18 cellular contexts compared by ENCODE assay signal in the genomic region with DNA sequence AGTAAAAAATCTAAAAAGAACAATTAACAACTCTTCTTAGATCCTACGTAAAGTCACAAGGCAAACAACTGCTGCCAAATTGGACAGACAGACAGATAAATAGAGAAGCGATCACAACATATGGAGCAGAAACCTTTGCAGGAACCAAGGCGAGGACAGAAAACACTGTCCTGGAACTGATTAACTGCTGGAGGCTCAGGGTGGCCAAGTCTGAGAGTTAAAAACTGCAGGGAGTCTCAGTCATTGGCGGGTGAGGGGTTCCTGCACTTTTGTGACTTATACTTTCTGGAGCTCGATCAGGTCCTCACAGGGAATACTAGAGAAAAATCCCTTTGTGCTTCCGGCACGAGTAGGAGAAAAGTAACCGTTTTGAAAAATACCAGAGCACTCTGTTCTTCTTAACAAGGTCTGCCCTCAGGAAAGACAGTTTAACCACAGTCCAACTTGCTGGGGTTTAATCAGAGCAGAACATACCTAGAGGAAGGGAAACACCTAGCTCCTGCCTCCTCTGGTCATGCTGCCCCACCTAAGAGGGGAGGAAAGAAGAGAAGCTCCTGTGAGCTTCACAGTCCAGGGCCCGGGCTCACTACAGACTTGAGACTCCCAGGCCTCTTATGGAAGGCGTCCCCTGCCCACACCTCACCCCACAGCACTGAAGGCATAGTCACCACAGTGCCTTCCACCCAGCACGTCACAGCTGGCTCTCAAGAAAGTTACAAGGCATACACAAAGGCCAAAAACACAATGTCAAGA.
DNase-seq lines count a peak whose midpoint lies in the region; ATAC-seq and TF ChIP-seq lines count a peak whose summit lies in the region.
"Had no signal": no experiment of that assay in that cellular context is flagged by ENCODE, and none has a peak within 500 bp of the region (broad histone marks: within the 10 kb centered on the region; RNA-seq: fewer than 3 reads in every experiment).

No MANE protein-coding gene starts in this region.

- H3K4me3 ChIP-seq in GM23248: no peak overlapping the region
- H3K4me3 ChIP-seq: body of pancreas, gastroesophageal sphincter had no signal

- H3K4me1 ChIP-seq in GM23248 (ENCODE audit: insufficient read depth): 0 out of 2 replicates have a peak, but pooled peaks cover 3% of the 10 kb centered on the region

- no peak overlapping the region for H3K27ac ChIP-seq in CD4-positive, alpha-beta T cell (ENCODE audit: low read depth, low read length)
- no peak overlapping the region for H3K27ac ChIP-seq in GM23248
- H3K27ac ChIP-seq: gastroesophageal sphincter had no signal

- H3K4me3 Mint-ChIP-seq in CD4-positive, alpha-beta T cell: no peak overlapping the region
- H3K4me3 Mint-ChIP-seq in chondrocyte (ENCODE audit: unreplicated experiment): no peak overlapping the region
- peak overlapping the region; percentile 57 for H3K4me3 Mint-ChIP-seq in natural killer cell
- H3K4me3 Mint-ChIP-seq: activated T-helper 1 cell treated with anti-CD3 and anti-CD28 coated beads, Interleukin-12 subunit alpha, Interleukin-12 subunit beta, Interleukin-2, Interleukin-4 antibody, amounts not matched to agents 30 ng/mL and 10 ng/mL and 1 ng/mL, durations not matched to agents 14 hours and 24 hours and 36 hours had no signal

- H3K9ac ChIP-seq in GM23248: no peak overlapping the region

- no peaks in the 10 kb centered on the region for H3K27me3 Mint-ChIP-seq in CD4-positive, alpha-beta T cell
- H3K27me3 Mint-ChIP-seq in chondrocyte (ENCODE audit: low read depth) (no peaks in the 10 kb centered on the region), natural killer cell (ENCODE audit: low read depth in 2 of 2) (no peaks in the 10 kb centered on the region)

- H3F3A ChIP-seq in GM23248 (ENCODE audit: insufficient read depth): peaks cover 6% of the 10 kb centered on the region; the same call in 1 of the 2 replicates

- H3K9me3 Mint-ChIP-seq in CD4-positive, alpha-beta T cell: no peaks in the 10 kb centered on the region
- H3K9me3 Mint-ChIP-seq in chondrocyte (ENCODE audit: low read depth) (no peaks in the 10 kb centered on the region), natural killer cell (no peaks in the 10 kb centered on the region)
- H3K9me3 Mint-ChIP-seq: activated T-helper 1 cell treated with anti-CD3 and anti-CD28 coated beads, Interleukin-12 subunit alpha, Interleukin-12 subunit beta, Interleukin-2, Interleukin-4 antibody, amounts not matched to agents 30 ng/mL and 10 ng/mL and 1 ng/mL, durations not matched to agents 14 hours and 24 hours and 36 hours had no signal

- no peak overlapping the region for H3K4me2 ChIP-seq in GM23248 (ENCODE audit: unreplicated experiment)

- no peaks in the 10 kb centered on the region for H3K9me3 ChIP-seq in CD4-positive, alpha-beta T cell (ENCODE audit: control insufficient read depth, low read length)
- H3K9me3 ChIP-seq in GM23248 (ENCODE audit: low read depth): no peaks in the 10 kb centered on the region
- H3K9me3 ChIP-seq: body of pancreas, gastroesophageal sphincter had no signal

- no peak for TF ChIP-seq POLR2A in erythroblast (IDR thresholded peaks at IDR 0.05; ENCODE audit: low read length)

- H3K36me3 ChIP-seq in GM23248 (ENCODE audit: low read depth): peaks cover 30% of the 10 kb centered on the region

- peak overlapping the region; percentile 47 for H3K27ac Mint-ChIP-seq in CD4-positive, alpha-beta T cell
- H3K27ac Mint-ChIP-seq in chondrocyte (ENCODE audit: unreplicated experiment) (peak overlapping the region; percentile 23), natural killer cell (peak overlapping the region; percentile 71 to 74)
- H3K27ac Mint-ChIP-seq: activated T-helper 1 cell treated with anti-CD3 and anti-CD28 coated beads, Interleukin-12 subunit alpha, Interleukin-12 subunit beta, Interleukin-2, Interleukin-4 antibody, amounts not matched to agents 30 ng/mL and 10 ng/mL and 1 ng/mL, durations not matched to agents 14 hours and 24 hours and 36 hours had no signal

- peaks cover 94% of the 10 kb centered on the region for H3K79me2 ChIP-seq in GM23248 (ENCODE audit: insufficient read depth)

- no peaks in the 10 kb centered on the region for H3K27me3 ChIP-seq in CD4-positive, alpha-beta T cell (ENCODE audit: control insufficient read depth, insufficient read depth, low read length)
- no peaks in the 10 kb centered on the region for H3K27me3 ChIP-seq in GM23248 (replicated peaks; ENCODE audit: insufficient read depth)
- H3K27me3 ChIP-seq: body of pancreas, gastroesophageal sphincter had no signal

- CTCF ChIA-PET in CD4-positive, alpha-beta T cell (lab: Charles Lee): no interaction called here
- CTCF ChIA-PET in HEK293T (lab: Yijun Ruan, JAX): no interaction called here

- H4K20me1 ChIP-seq in GM23248 (ENCODE audit: insufficient read depth): no peaks in the 10 kb centered on the region; the same call in 1 of the 2 replicates

- TF ChIP-seq CTCF in CD4-positive, alpha-beta T cell (IDR thresholded peaks at IDR 0.05): no peak
- TF ChIP-seq CTCF in chondrocyte (IDR thresholded peaks at IDR 0.05): no peak
- TF ChIP-seq CTCF in natural killer cell (IDR thresholded peaks at IDR 0.05): no peak

- ATAC-seq in CD4-positive, alpha-beta T cell (ENCODE audit: poor library complexity): no peak
- ATAC-seq in natural killer cell: peak; percentile 59 to 81 (median 65)
- no peak for ATAC-seq in GM21529 (IDR thresholded peaks at IDR 0.05; ENCODE audit: unreplicated experiment)
- ATAC-seq: body of pancreas, gastroesophageal sphincter, HepG2, SK-N-SH treated with all-trans-retinoic acid at 6 μM for 48 hours had no signal

- H3K36me3 Mint-ChIP-seq in CD4-positive, alpha-beta T cell (ENCODE audit: low read depth): peaks cover 96% of the 10 kb centered on the region
- peaks cover 37% of the 10 kb centered on the region for H3K36me3 Mint-ChIP-seq in chondrocyte (ENCODE audit: low read depth)
- H3K36me3 Mint-ChIP-seq in natural killer cell: no peaks in the 10 kb centered on the region

- H2AFZ ChIP-seq in GM23248: no peak overlapping the region

- intact Hi-C loops in CD4-positive, alpha-beta T cell (cut with DNase I, micrococcal nuclease): no loop called here
- intact Hi-C loops in natural killer cell (cut with micrococcal nuclease): no loop called here

- no peaks in the 10 kb centered on the region for H3K9me2 ChIP-seq in GM23248 (ENCODE audit: insufficient read depth)

- WGBS in GM23248 (ENCODE audit: low coverage in 1 of 2, low lambda C conversion rate in 2 of 2, missing lambda C conversion rate in 2 of 2), 2 experiments: 44 to 46% methylated on average over 11 of the region's 11 CpGs

- in situ Hi-C loops in GM23248 (cut with MboI): no loop called here

- DNase-seq in CD4-positive, alpha-beta T cell: no peak
- peak; percentile 23 for DNase-seq in GM23248
- no peak for DNase-seq in chondrocyte (ENCODE audit: low spot score)
- DNase-seq in natural killer cell: no peak
- DNase-seq in erythroblast (lab: John Stamatoyannopoulos, UW): no peak
- no peak for DNase-seq in stimulated activated naive CD4-positive, alpha-beta T cell treated with Interleukin-2 at 50 U/mL for 16 hours (lab: John Stamatoyannopoulos, UW)
- DNase-seq in HEK293T (ENCODE audit: extremely low spot score): no peak
- DNase-seq: activated CD4-positive, CD25-positive, alpha-beta regulatory T cell; body of pancreas; C1 segment of cervical spinal cord; NCI-H1105; right cardiac atrium; stimulated activated CD4-positive, alpha-beta T cell treated with anti-CD3 and anti-CD28 coated beads, Interleukin-2, amount 100 ng/mL, for 48 hours had no signal

- H3K4me1 Mint-ChIP-seq in CD4-positive, alpha-beta T cell (ENCODE audit: low read depth): peaks cover 54% of the 10 kb centered on the region
- H3K4me1 Mint-ChIP-seq in chondrocyte (ENCODE audit: low read depth) (peaks cover 35% of the 10 kb centered on the region), natural killer cell (peaks cover 44 to 53% of the 10 kb centered on the region in 2 donors)

- POLR2A ChIA-PET in CD4-positive, alpha-beta T cell (lab: Charles Lee): no interaction called here
- POLR2A ChIA-PET in HEK293T (lab: Yijun Ruan, JAX): no interaction called here

TF ChIP-seq in HEK293T, 16 proteins besides CTCF, POLR2A, EP300 and RAD21:
- TF ChIP-seq FOXA1 (IDR thresholded peaks at IDR 0.05) (no peak), ELF4 (IDR thresholded peaks at IDR 0.05) (no peak)
TF ChIP-seq in HEK293T: peak in this region for 0.

Comparison
In these comparisons a context has a peak if more than half of its experiments do, and no peak if none do; other contexts are left out.
1. ATAC-seq: peak in natural killer cell (3 of 3); none in CD4-positive, alpha-beta T cell (single experiment) and GM21529 (single experiment).
2. Peak in every context shown above with its lines, with median percentiles within 50 percentile points of each other: H3K27ac Mint-ChIP-seq.